ENCODE assay signal across 14 cellular contexts in the genomic region with DNA sequence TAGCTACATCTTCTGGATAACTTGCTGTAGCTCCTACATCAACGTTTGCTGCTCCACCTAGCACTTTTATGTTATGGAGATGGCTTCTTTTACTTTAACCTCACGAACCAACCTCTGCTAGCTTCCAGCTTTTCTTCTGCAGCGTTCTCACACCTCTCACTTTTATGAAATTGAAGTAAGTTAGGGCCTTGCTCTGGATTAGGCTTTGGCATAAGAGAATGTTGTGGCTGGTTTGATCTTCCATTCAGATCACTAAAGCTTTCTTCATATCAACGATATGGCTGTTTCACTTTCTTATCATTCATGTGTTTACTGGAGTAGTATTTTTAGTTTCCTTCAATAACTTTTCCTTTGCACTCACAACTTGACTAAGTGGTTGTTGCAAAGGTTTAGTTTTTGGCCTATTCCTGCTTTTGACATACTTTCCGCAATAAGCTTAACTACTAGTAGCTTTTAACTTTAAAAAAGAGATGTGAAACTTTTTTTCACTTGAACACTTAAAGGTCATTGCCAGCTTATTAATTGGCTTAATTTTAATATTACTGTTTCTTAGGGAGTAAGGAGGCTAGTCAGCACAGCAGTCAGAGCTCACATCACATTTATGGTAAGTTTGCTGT.
DNase-seq lines count a peak whose midpoint lies in the region; ATAC-seq and TF ChIP-seq lines count a peak whose summit lies in the region.
"Had no signal": no experiment of that assay in that cellular context is flagged by ENCODE, and none has a peak within 500 bp of the region (broad histone marks: within the 10 kb centered on the region; RNA-seq: fewer than 3 reads in every experiment).

No MANE protein-coding gene starts in this region.

- peak overlapping the region; percentile 8 for H3K4me3 Mint-ChIP-seq in stimulated activated naive CD8-positive, alpha-beta T cell treated with anti-CD3 and anti-CD28 coated beads, Interleukin-15, Interleukin-2, amounts not matched to agents 100 ng/mL and 50 ng/mL, for 24 hours
- H3K4me3 Mint-ChIP-seq: endodermal cell had no signal

- H4K20me1 ChIP-seq in OCI-LY1 (ENCODE audit: insufficient read depth, low read length) (no peaks in the 10 kb centered on the region), PC-9 (ENCODE audit: insufficient read depth) (no peaks in the 10 kb centered on the region)

- H3K36me3 Mint-ChIP-seq in stimulated activated naive CD8-positive, alpha-beta T cell treated with anti-CD3 and anti-CD28 coated beads, Interleukin-15, Interleukin-2, amounts not matched to agents 100 ng/mL and 50 ng/mL, for 24 hours (ENCODE audit: low read depth): peaks cover 4% of the 10 kb centered on the region

- no peak overlapping the region for H2AFZ ChIP-seq in OCI-LY1 (ENCODE audit: low read length)
- H2AFZ ChIP-seq in PC-9: no peak overlapping the region; the same call in 1 of the 2 replicates

- no peak for DNase-seq in stimulated activated naive CD8-positive, alpha-beta T cell treated with anti-CD3 and anti-CD28 coated beads, Interleukin-15, Interleukin-2, amounts not matched to agents 100 U/mL and 50 U/mL, for 24 hours
- DNase-seq in NCI-H1092 (lab: John Stamatoyannopoulos, UW) (no peak), PC-9 (no peak), ACHN (no peak)
- DNase-seq: activated CD4-positive, alpha-beta T cell treated with anti-CD3 and anti-CD28 coated beads, Interleukin-2, amount 50 U/mL, for 1 hour; cerebellar nuclear complex; endodermal cell; HCEC 1CT; NCI-H1436; pancreas had no signal

- intact Hi-C loops in PC-9 (cut with micrococcal nuclease; ENCODE audit: unreplicated experiment): no loop called here

- H3K36me3 ChIP-seq in OCI-LY1 (ENCODE audit: insufficient read depth, low read length) (no peaks in the 10 kb centered on the region), thymus (ENCODE audit: control insufficient read depth, insufficient read depth) (no peaks in the 10 kb centered on the region), PC-9 (ENCODE audit: low read depth) (no peaks in the 10 kb centered on the region)
- H3K36me3 ChIP-seq: pancreas had no signal

- H3K4me2 ChIP-seq in OCI-LY1 (ENCODE audit: low read length) (peak overlapping the region; percentile 43), PC-9 (no peak overlapping the region)

- H3K9ac ChIP-seq in OCI-LY1 (ENCODE audit: low read length): peak overlapping the region; percentile 32

- CTCF ChIA-PET in PC-9 (lab: Charles Lee): no interaction called here

- BruUV-seq in PC-9 (replicated peaks; lab: Mats Ljungman, UMichigan): no TSS peak

- no peak for ATAC-seq in stimulated activated naive CD8-positive, alpha-beta T cell treated with anti-CD3 and anti-CD28 coated beads, Interleukin-15, Interleukin-2, amounts not matched to agents 100 U/mL and 50 U/mL, for 24 hours
- ATAC-seq in HG03060 (IDR thresholded peaks at IDR 0.05; ENCODE audit: low read depth, unreplicated experiment): peak; percentile 35

- H3K27me3 ChIP-seq in OCI-LY1 (ENCODE audit: insufficient read depth, low read length) (no peaks in the 10 kb centered on the region), thymus (ENCODE audit: control insufficient read depth, insufficient read depth) (no peaks in the 10 kb centered on the region), PC-9 (ENCODE audit: insufficient read depth, low read depth) (no peaks in the 10 kb centered on the region)
- H3K27me3 ChIP-seq: pancreas had no signal

- H3K4me3 ChIP-seq in OCI-LY1 (ENCODE audit: low read depth, low read length, poor library complexity, severe bottlenecking) (peak overlapping the region; percentile 12), thymus (ENCODE audit: low read length) (no peak overlapping the region), PC-9 (no peak overlapping the region)
- H3K4me3 ChIP-seq: pancreas had no signal

- peaks cover 15% of the 10 kb centered on the region for H3K9me3 Mint-ChIP-seq in stimulated activated naive CD8-positive, alpha-beta T cell treated with anti-CD3 and anti-CD28 coated beads, Interleukin-15, Interleukin-2, amounts not matched to agents 100 ng/mL and 50 ng/mL, for 24 hours

- H3K9me3 ChIP-seq in OCI-LY1 (ENCODE audit: low read length) (peaks cover 6% of the 10 kb centered on the region; the same call in 1 of the 2 replicates), thymus (ENCODE audit: control insufficient read depth) (no peaks in the 10 kb centered on the region), PC-9 (ENCODE audit: insufficient read depth, low read depth) (no peaks in the 10 kb centered on the region)
- H3K9me3 ChIP-seq: pancreas had no signal

- no peak overlapping the region for H3K27ac Mint-ChIP-seq in stimulated activated naive CD8-positive, alpha-beta T cell treated with anti-CD3 and anti-CD28 coated beads, Interleukin-15, Interleukin-2, amounts not matched to agents 100 ng/mL and 50 ng/mL, for 24 hours
- H3K27ac Mint-ChIP-seq: endodermal cell had no signal

- H3K9me2 ChIP-seq in OCI-LY1 (ENCODE audit: low read depth, low read length): no peaks in the 10 kb centered on the region
- no peaks in the 10 kb centered on the region for H3K9me2 ChIP-seq in PC-9 (ENCODE audit: insufficient read depth)

- H3K27me3 Mint-ChIP-seq in stimulated activated naive CD8-positive, alpha-beta T cell treated with anti-CD3 and anti-CD28 coated beads, Interleukin-15, Interleukin-2, amounts not matched to agents 100 ng/mL and 50 ng/mL, for 24 hours: no peaks in the 10 kb centered on the region

- H3K27ac ChIP-seq in OCI-LY1 (ENCODE audit: low read depth, low read length, poor library complexity, severe bottlenecking): peak overlapping the region; percentile 89
- H3K27ac ChIP-seq in thymus (ENCODE audit: low read depth): peak overlapping the region; percentile 31
- no peak overlapping the region for H3K27ac ChIP-seq in PC-9
- H3K27ac ChIP-seq: pancreas had no signal

- peaks cover 21% of the 10 kb centered on the region for H3K4me1 Mint-ChIP-seq in stimulated activated naive CD8-positive, alpha-beta T cell treated with anti-CD3 and anti-CD28 coated beads, Interleukin-15, Interleukin-2, amounts not matched to agents 100 ng/mL and 50 ng/mL, for 24 hours (ENCODE audit: low read depth)

- 28% methylated on average over 5 of the region's 5 CpGs for WGBS in thymus

- no peaks in the 10 kb centered on the region; the same call in 1 of the 2 replicates for H3K79me2 ChIP-seq in OCI-LY1 (ENCODE audit: insufficient read depth, low read length)
- H3K79me2 ChIP-seq in PC-9 (ENCODE audit: low read depth): no peaks in the 10 kb centered on the region

- H3K4me1 ChIP-seq in OCI-LY1 (ENCODE audit: insufficient read depth, low read length, severe bottlenecking) (peaks cover 31% of the 10 kb centered on the region), thymus (ENCODE audit: control insufficient read depth, insufficient read depth, low read length) (peaks cover 12% of the 10 kb centered on the region), PC-9 (replicated peaks; ENCODE audit: insufficient read depth) (peaks cover 8% of the 10 kb centered on the region; the same call in 1 of the 2 replicates)

- POLR2A ChIA-PET in PC-9 (lab: Charles Lee; ENCODE audit: unreplicated experiment): interaction anchor here (0.7 kb wide), 1 partner anchor 332 kb away, joined by 4 read pairs; no protein-coding TSS in a partner anchor

- in situ Hi-C loops in ACHN (cut with HindIII; ENCODE audit: low pct_ligation_motif_present, low pct_unique_long_range_greater_than_20kb, low sequenced_read_pairs): no loop called here

- H3F3A ChIP-seq in OCI-LY1 (ENCODE audit: insufficient read depth, low read length) (no peaks in the 10 kb centered on the region), PC-9 (ENCODE audit: insufficient read depth, low read depth) (no peaks in the 10 kb centered on the region)

- no peak for TF ChIP-seq CTCF in OCI-LY1 (IDR thresholded peaks at IDR 0.05; ENCODE audit: low read length)
- no peak for TF ChIP-seq CTCF in PC-9 (conservative IDR thresholded peaks at IDR 0.05)
